Comparison of ENCODE assay signal across 8 cellular contexts in genomic region chr9:128338852-128339614, GRCh38. TPM values are rescaled to one million over a fixed set of nuclear protein-coding genes. Genes with fewer than 3 reads are reported as not detected.
DNase-seq lines count a peak whose midpoint lies in the region; ATAC-seq, FAIRE-seq and TF ChIP-seq lines count a peak whose summit lies in the region.
"Not testable (repeated sequence)": the region's sequence is repeated elsewhere in the genome, so short reads cannot be mapped to it uniquely, and the experiment has no call there.

No MANE protein-coding gene starts in this region.

- not testable (repeated sequence) for TF ChIP-seq CTCF in CD4-positive, alpha-beta T cell (IDR thresholded peaks at IDR 0.05); KMS-11 (conservative IDR thresholded peaks at IDR 0.05; ENCODE audit: low read depth, low read length); SU-DHL-6 (IDR thresholded peaks at IDR 0.05; ENCODE audit: insufficient read depth, low read length, poor library complexity, severe bottlenecking); astrocyte (IDR thresholded peaks at IDR 0.05; ENCODE audit: insufficient read depth, low read depth, low read length); esophagus squamous epithelium (IDR thresholded peaks at IDR 0.05)

- not testable (repeated sequence) for H3K27me3 ChIP-seq in CD4-positive, alpha-beta T cell (ENCODE audit: control insufficient read depth, insufficient read depth, low read length); KMS-11 (ENCODE audit: insufficient read depth, low read depth); SU-DHL-6 (ENCODE audit: low read length); astrocyte (ENCODE audit: insufficient read depth, low read length); esophagus squamous epithelium

- not testable (repeated sequence) for H3K36me3 ChIP-seq in KMS-11 (ENCODE audit: insufficient read depth); SU-DHL-6 (ENCODE audit: low read length); astrocyte (ENCODE audit: insufficient read depth, low read length)
- peaks cover 10 to 32% (median 13%) of the 10 kb centered on the region in 3 donors for H3K36me3 ChIP-seq in esophagus squamous epithelium

- not testable (repeated sequence) for H3K27ac ChIP-seq in CD4-positive, alpha-beta T cell (ENCODE audit: low read depth, low read length); SU-DHL-6 (ENCODE audit: low read depth, low read length); astrocyte (ENCODE audit: low read depth, low read length)
- H3K27ac ChIP-seq in KMS-11 (peak overlapping the region; percentile 64; the same call in 1 of the 2 replicates), esophagus squamous epithelium (peak overlapping the region in 3 of 4 donors; percentile 92 to 94 (median 94))

- not testable (repeated sequence) for H3K27me3 Mint-ChIP-seq in CD4-positive, alpha-beta T cell; activated CD8-positive, alpha-beta T cell treated with anti-CD3 and anti-CD28 coated beads, Interleukin-2, amount 10 ng/mL, durations not matched to agents 7 days and 5 days (ENCODE audit: low read depth); astrocyte (ENCODE audit: low read depth, unreplicated experiment); naive thymus-derived CD8-positive, alpha-beta T cell; stimulated activated naive CD8-positive, alpha-beta T cell treated with anti-CD3 and anti-CD28 coated beads, Interleukin-15, Interleukin-2, amounts not matched to agents 100 ng/mL and 50 ng/mL, for 24 hours

- H3K4me3 Mint-ChIP-seq in CD4-positive, alpha-beta T cell, result peak overlapping the region; percentile 90
- peak overlapping the region; percentile 95 for H3K4me3 Mint-ChIP-seq in activated CD8-positive, alpha-beta T cell treated with anti-CD3 and anti-CD28 coated beads, Interleukin-2, amount 10 ng/mL, durations not matched to agents 7 days and 5 days
- H3K4me3 Mint-ChIP-seq in astrocyte (ENCODE audit: unreplicated experiment), result peak overlapping the region; percentile 84
- H3K4me3 Mint-ChIP-seq in naive thymus-derived CD8-positive, alpha-beta T cell, result peak overlapping the region in 8 of 10 donors; percentile 41 to 99 (median 84)
- peak overlapping the region; percentile 91 for H3K4me3 Mint-ChIP-seq in stimulated activated naive CD8-positive, alpha-beta T cell treated with anti-CD3 and anti-CD28 coated beads, Interleukin-15, Interleukin-2, amounts not matched to agents 100 ng/mL and 50 ng/mL, for 24 hours

- not testable (repeated sequence) for H3K36me3 Mint-ChIP-seq in CD4-positive, alpha-beta T cell (ENCODE audit: low read depth); activated CD8-positive, alpha-beta T cell treated with anti-CD3 and anti-CD28 coated beads, Interleukin-2, amount 10 ng/mL, durations not matched to agents 7 days and 5 days (ENCODE audit: low read depth); astrocyte (ENCODE audit: low read depth, unreplicated experiment); naive thymus-derived CD8-positive, alpha-beta T cell; stimulated activated naive CD8-positive, alpha-beta T cell treated with anti-CD3 and anti-CD28 coated beads, Interleukin-15, Interleukin-2, amounts not matched to agents 100 ng/mL and 50 ng/mL, for 24 hours (ENCODE audit: low read depth)

- POLR2A ChIA-PET in CD4-positive, alpha-beta T cell (lab: Charles Lee), result interaction anchor here (1.1 to 1.2 kb wide), 2 partner anchors 32 to 179 kb away, joined by 3 read pairs; partner anchors contain the start of genes BBLN and URM1
- POLR2A ChIA-PET in activated CD8-positive, alpha-beta T cell treated with anti-CD3 and anti-CD28 coated beads, Interleukin-2, amount 10 ng/mL, durations not matched to agents 7 days and 5 days (lab: Charles Lee), result interaction anchor here (0.6 to 1.2 kb wide), 2 partner anchors 18 to 147 kb away, joined by 3 to 5 read pairs; no protein-coding TSS in a partner anchor
- POLR2A ChIA-PET in naive thymus-derived CD8-positive, alpha-beta T cell (lab: Charles Lee), result interaction anchor here (1.4 kb wide), 1 partner anchor 89 kb away, joined by 4 read pairs; no protein-coding TSS in a partner anchor

- H2AFZ ChIP-seq in KMS-11 (ENCODE audit: low read depth) (peak overlapping the region; percentile 85; the same call in 1 of the 2 replicates), SU-DHL-6 (ENCODE audit: low read depth, low read length, severe bottlenecking) (peak overlapping the region; percentile 81)
- not testable (repeated sequence) for H2AFZ ChIP-seq in astrocyte (ENCODE audit: low read depth, low read length)

- 78 to 91% methylated on average over 15 of the region's 15 CpGs for WGBS in esophagus squamous epithelium, 2 donors

- TF ChIP-seq POLR2A in esophagus squamous epithelium (IDR thresholded peaks at IDR 0.05), result not testable (repeated sequence)

- H3K9me3 ChIP-seq in CD4-positive, alpha-beta T cell (ENCODE audit: control insufficient read depth, low read length); SU-DHL-6 (ENCODE audit: insufficient read depth, low read length); astrocyte (ENCODE audit: insufficient read depth, low read depth, low read length); esophagus squamous epithelium: not testable (repeated sequence)

- not testable (repeated sequence) for H3K9me2 ChIP-seq in SU-DHL-6 (replicated peaks; ENCODE audit: insufficient read depth, low read length)

- H3K4me3 ChIP-seq in KMS-11 (IDR thresholded peaks at IDR 0.05; ENCODE audit: insufficient read depth, low read depth, low read length); SU-DHL-6 (ENCODE audit: insufficient read depth, low read length, poor library complexity, severe bottlenecking); astrocyte (ENCODE audit: insufficient read depth, low read depth, low read length); esophagus squamous epithelium: not testable (repeated sequence)

- not testable (repeated sequence) for H3K27ac Mint-ChIP-seq in CD4-positive, alpha-beta T cell; activated CD8-positive, alpha-beta T cell treated with anti-CD3 and anti-CD28 coated beads, Interleukin-2, amount 10 ng/mL, durations not matched to agents 7 days and 5 days; astrocyte (ENCODE audit: unreplicated experiment); stimulated activated naive CD8-positive, alpha-beta T cell treated with anti-CD3 and anti-CD28 coated beads, Interleukin-15, Interleukin-2, amounts not matched to agents 100 ng/mL and 50 ng/mL, for 24 hours
- H3K27ac Mint-ChIP-seq in naive thymus-derived CD8-positive, alpha-beta T cell, result peak overlapping the region in 3 of 10 donors; percentile 40 to 92 (median 85)

- intact Hi-C loops in CD4-positive, alpha-beta T cell (cut with DNase I, micrococcal nuclease); esophagus squamous epithelium (cut with DNase I): not testable (repeated sequence)

- H3K9me3 Mint-ChIP-seq in CD4-positive, alpha-beta T cell; activated CD8-positive, alpha-beta T cell treated with anti-CD3 and anti-CD28 coated beads, Interleukin-2, amount 10 ng/mL, durations not matched to agents 7 days and 5 days (ENCODE audit: insufficient read depth); astrocyte (ENCODE audit: unreplicated experiment); naive thymus-derived CD8-positive, alpha-beta T cell; stimulated activated naive CD8-positive, alpha-beta T cell treated with anti-CD3 and anti-CD28 coated beads, Interleukin-15, Interleukin-2, amounts not matched to agents 100 ng/mL and 50 ng/mL, for 24 hours: not testable (repeated sequence)

- H3F3A ChIP-seq in SU-DHL-6 (ENCODE audit: insufficient read depth), result not testable (repeated sequence)

- H3K4me1 ChIP-seq in KMS-11 (ENCODE audit: low read depth, poor library complexity, severe bottlenecking) (peaks cover 14% of the 10 kb centered on the region), esophagus squamous epithelium (peaks cover 0 to 23% (median 11%) of the 10 kb centered on the region in 3 donors)
- H3K4me1 ChIP-seq in astrocyte (ENCODE audit: insufficient read depth, low read length), result not testable (repeated sequence)

- not testable (repeated sequence) for H3K79me2 ChIP-seq in KMS-11 (ENCODE audit: insufficient read depth, low read depth); SU-DHL-6 (ENCODE audit: insufficient read depth, low read length); astrocyte (ENCODE audit: insufficient read depth, low read length)

- CTCF ChIA-PET in CD4-positive, alpha-beta T cell (lab: Charles Lee), result not testable (repeated sequence)
- CTCF ChIA-PET in activated CD8-positive, alpha-beta T cell treated with anti-CD3 and anti-CD28 coated beads, Interleukin-2, amount 10 ng/mL, durations not matched to agents 7 days and 5 days (lab: Charles Lee), result interaction anchor here (0.5 to 1.5 kb wide), 4 partner anchors 44 to 62 kb away, joined by 3 to 5 read pairs (median 3); no protein-coding TSS in a partner anchor

- H4K20me1 ChIP-seq in KMS-11 (ENCODE audit: insufficient read depth); SU-DHL-6 (ENCODE audit: low read depth, low read length): not testable (repeated sequence)
- peaks cover 17% of the 10 kb centered on the region for H4K20me1 ChIP-seq in astrocyte (ENCODE audit: insufficient read depth, low read length)

- H3K9ac ChIP-seq in KMS-11, result 0 out of 2 replicates have a peak overlapping the region, but pooled peaks have one; percentile 59
- not testable (repeated sequence) for H3K9ac ChIP-seq in SU-DHL-6 (ENCODE audit: low read length); astrocyte (ENCODE audit: low read length)

- not testable (repeated sequence) for ATAC-seq in CD4-positive, alpha-beta T cell (ENCODE audit: poor library complexity); activated CD8-positive, alpha-beta T cell treated with anti-CD3 and anti-CD28 coated beads, Interleukin-2, amount 10 ng/mL, durations not matched to agents 7 days and 5 days; naive thymus-derived CD8-positive, alpha-beta T cell

- DNase-seq in CD4-positive, alpha-beta T cell; activated CD8-positive, alpha-beta T cell treated with anti-CD3 and anti-CD28 coated beads, Interleukin-2, amount 10 ng/mL, durations not matched to agents 7 days and 5 days; astrocyte (ENCODE audit: low read depth); esophagus squamous epithelium (lab: John Stamatoyannopoulos, UW); naive thymus-derived CD8-positive, alpha-beta T cell: not testable (repeated sequence)

- H3K4me2 ChIP-seq in KMS-11 (peak overlapping the region; percentile 42), SU-DHL-6 (ENCODE audit: low read depth, low read length, poor library complexity, severe bottlenecking) (peak overlapping the region; percentile 51)
- H3K4me2 ChIP-seq in astrocyte (ENCODE audit: low read length), result not testable (repeated sequence)

- not testable (repeated sequence) for FAIRE-seq in astrocyte (lab: Jason Lieb, UNC)

- not testable (repeated sequence) for H3K4me1 Mint-ChIP-seq in CD4-positive, alpha-beta T cell (ENCODE audit: low read depth); astrocyte (ENCODE audit: low read depth, unreplicated experiment); stimulated activated naive CD8-positive, alpha-beta T cell treated with anti-CD3 and anti-CD28 coated beads, Interleukin-15, Interleukin-2, amounts not matched to agents 100 ng/mL and 50 ng/mL, for 24 hours (ENCODE audit: low read depth)
- H3K4me1 Mint-ChIP-seq in activated CD8-positive, alpha-beta T cell treated with anti-CD3 and anti-CD28 coated beads, Interleukin-2, amount 10 ng/mL, durations not matched to agents 7 days and 5 days (ENCODE audit: low read depth), result peaks cover 11% of the 10 kb centered on the region
- peaks cover 4 to 13% (median 8%) of the 10 kb centered on the region in 4 donors for H3K4me1 Mint-ChIP-seq in naive thymus-derived CD8-positive, alpha-beta T cell

RNA-seq across cellular contexts. Expression of gene SLC27A4, which starts 1.3 kb away (rescaled TPM):
- 1 to 10 TPM; 2.2 to 3.1 TPM for total RNA-seq in CD4-positive, alpha-beta T cell
- total RNA-seq in activated CD8-positive, alpha-beta T cell treated with anti-CD3 and anti-CD28 coated beads, Interleukin-2, amount 10 ng/mL, durations not matched to agents 7 days and 5 days, result 10 to 100 TPM; 19.0 to 21.7 TPM
- total RNA-seq in astrocyte (26.1 and 26.9 TPM in 2 replicates), esophagus squamous epithelium (100 to 1,000 TPM in 1 of 4 donors, 10 to 100 TPM in 3; 36.6 to 110 (median 72.2) TPM)
- 10 to 100 TPM; 13.1 to 13.5 TPM for total RNA-seq in naive thymus-derived CD8-positive, alpha-beta T cell
- 1 to 10 TPM; 5.0 to 7.0 (median 6.3) TPM for polyA plus RNA-seq in naive thymus-derived CD8-positive, alpha-beta T cell

RNA-seq across cellular contexts. Expression of gene COQ4, which starts 16.4 kb away (rescaled TPM):
- 10 to 100 TPM; 20.7 to 21.7 TPM for total RNA-seq in CD4-positive, alpha-beta T cell
- 10 to 100 TPM; 31.8 to 34.9 TPM for total RNA-seq in activated CD8-positive, alpha-beta T cell treated with anti-CD3 and anti-CD28 coated beads, Interleukin-2, amount 10 ng/mL, durations not matched to agents 7 days and 5 days
- 31.4 and 31.5 TPM in 2 replicates for total RNA-seq in astrocyte
- 10 to 100 TPM; 55.5 to 89.2 (median 77.9) TPM for total RNA-seq in esophagus squamous epithelium
- total RNA-seq in naive thymus-derived CD8-positive, alpha-beta T cell, result 10 to 100 TPM; 45.6 to 46.5 TPM
- polyA plus RNA-seq in naive thymus-derived CD8-positive, alpha-beta T cell, result 10 to 100 TPM; 26.4 to 43.4 (median 33.4) TPM

RNA-seq across cellular contexts. Expression of gene TRUB2, which starts 16.8 kb away (rescaled TPM):
- 1 to 10 TPM; 4.8 to 6.5 TPM for total RNA-seq in CD4-positive, alpha-beta T cell
- total RNA-seq in activated CD8-positive, alpha-beta T cell treated with anti-CD3 and anti-CD28 coated beads, Interleukin-2, amount 10 ng/mL, durations not matched to agents 7 days and 5 days, result 10 to 100 TPM; 25.5 to 27.7 TPM
- total RNA-seq in astrocyte (26.6 and 27.9 TPM in 2 replicates), esophagus squamous epithelium (10 to 100 TPM; 13.2 to 15.6 (median 15.3) TPM)
- 10 to 100 TPM; 20.7 to 25.4 TPM for total RNA-seq in naive thymus-derived CD8-positive, alpha-beta T cell
- polyA plus RNA-seq in naive thymus-derived CD8-positive, alpha-beta T cell, result 10 to 100 TPM; 24.7 to 30.0 (median 28.9) TPM

RNA-seq across cellular contexts. Expression of gene URM1, which starts 32.1 kb away (rescaled TPM):
- total RNA-seq in CD4-positive, alpha-beta T cell, result 10 to 100 TPM; 28.4 to 28.8 TPM
- 10 to 100 TPM; 78.9 to 79.9 TPM for total RNA-seq in activated CD8-positive, alpha-beta T cell treated with anti-CD3 and anti-CD28 coated beads, Interleukin-2, amount 10 ng/mL, durations not matched to agents 7 days and 5 days
- 50.7 and 51.6 TPM in 2 replicates for total RNA-seq in astrocyte
- total RNA-seq in esophagus squamous epithelium, result 10 to 100 TPM; 22.7 to 31.5 (median 25.5) TPM
- total RNA-seq in naive thymus-derived CD8-positive, alpha-beta T cell, result 10 to 100 TPM; 44.5 to 47.5 TPM
- 10 to 100 TPM; 49.3 to 66.4 (median 61.0) TPM for polyA plus RNA-seq in naive thymus-derived CD8-positive, alpha-beta T cell
